In genomic region chr13:40371531-40372125, GRCh38 we compare ENCODE assay signal across 21 cellular contexts.
DNase-seq lines count a peak whose midpoint lies in the region; ATAC-seq, FAIRE-seq and TF ChIP-seq lines count a peak whose summit lies in the region.
"Had no signal": no experiment of that assay in that cellular context is flagged by ENCODE, and none has a peak within 500 bp of the region (broad histone marks: within the 10 kb centered on the region; RNA-seq: fewer than 3 reads in every experiment).

No MANE protein-coding gene starts in this region.

- peak overlapping the region; percentile 72 for H3K27ac Mint-ChIP-seq in activated naive CD8-positive, alpha-beta T cell treated with anti-CD3 and anti-CD28 coated beads, Interleukin-2, amount 10 ng/mL, durations not matched to agents 7 days and 5 days
- no peak overlapping the region for H3K27ac Mint-ChIP-seq in activated naive CD8-positive, alpha-beta T cell treated with anti-CD3 and anti-CD28 coated beads for 36 hours
- H3K27ac Mint-ChIP-seq in activated T-helper 1 cell treated with anti-CD3 and anti-CD28 coated beads, Interleukin-12 subunit alpha, Interleukin-12 subunit beta, Interleukin-2, Interleukin-4 antibody, amounts not matched to agents 30 ng/mL and 10 ng/mL and 1 ng/mL, durations not matched to agents 14 hours and 24 hours and 36 hours: peak overlapping the region; percentile 67
- H3K27ac Mint-ChIP-seq: mesothelial cell of epicardium had no signal

- intact Hi-C loops in activated T-helper 1 cell treated with anti-CD3 and anti-CD28 coated beads, Interleukin-12 subunit alpha, Interleukin-12 subunit beta, Interleukin-2, Interleukin-4 antibody, amounts not matched to agents 30 ng/mL and 10 ng/mL and 1 ng/mL, durations not matched to agents 14 hours and 24 hours and 36 hours (cut with micrococcal nuclease): loop anchor here (1.0 to 5.0 kb wide), 6 partner anchors 18 to 344 kb away; no protein-coding TSS in a partner anchor

- FAIRE-seq in GM12891 (lab: Jason Lieb, UNC): no peak
- FAIRE-seq: A549, endometrium, small intestine, urothelium cell line had no signal

- DNase-seq in NCI-H2196 (lab: John Stamatoyannopoulos, UW; ENCODE audit: unreplicated experiment) (peak; percentile 2), NCI-H2196 treated with DMSO at 0.1 percent for 48 hours (lab: John Stamatoyannopoulos, UW; ENCODE audit: unreplicated experiment) (no peak), GM19240 (ENCODE audit: insufficient read length, low spot score) (no peak), GM12891 (ENCODE audit: insufficient read length, low spot score) (no peak), HT-29 (ENCODE audit: low spot score) (no peak)
- no peak for DNase-seq in activated naive CD8-positive, alpha-beta T cell treated with anti-CD3 and anti-CD28 coated beads, Interleukin-2, amount 10 ng/mL, durations not matched to agents 7 days and 5 days
- DNase-seq in activated naive CD8-positive, alpha-beta T cell treated with anti-CD3 and anti-CD28 coated beads for 36 hours: no peak
- DNase-seq in activated T-helper 1 cell treated with anti-CD3 and anti-CD28 coated beads, Interleukin-12 subunit alpha, Interleukin-12 subunit beta, Interleukin-2, Interleukin-4 antibody, amounts not matched to agents 30 ng/mL and 10 ng/mL and 1 ng/mL, durations not matched to agents 14 hours and 24 hours and 36 hours (ENCODE audit: low spot score): no peak
- DNase-seq: activated CD4-positive, alpha-beta T cell treated with anti-CD3 and anti-CD28 coated beads for 1 hour; activated T-cell treated with anti-CD3 and anti-CD28 coated beads, Interleukin-2, amount 50 U/mL, for 48 hours; colonic mucosa; DMS153; left lung; RPMI8226; small intestine; stimulated activated CD4-positive, alpha-beta T cell treated with anti-CD3 and anti-CD28 coated beads, Interleukin-4, amount 100 ng/mL, for 1 hour had no signal

- peak overlapping the region; percentile 37 for H3K4me3 Mint-ChIP-seq in activated naive CD8-positive, alpha-beta T cell treated with anti-CD3 and anti-CD28 coated beads, Interleukin-2, amount 10 ng/mL, durations not matched to agents 7 days and 5 days
- no peak overlapping the region for H3K4me3 Mint-ChIP-seq in activated naive CD8-positive, alpha-beta T cell treated with anti-CD3 and anti-CD28 coated beads for 36 hours
- peak overlapping the region; percentile 1 for H3K4me3 Mint-ChIP-seq in activated T-helper 1 cell treated with anti-CD3 and anti-CD28 coated beads, Interleukin-12 subunit alpha, Interleukin-12 subunit beta, Interleukin-2, Interleukin-4 antibody, amounts not matched to agents 30 ng/mL and 10 ng/mL and 1 ng/mL, durations not matched to agents 14 hours and 24 hours and 36 hours
- H3K4me3 Mint-ChIP-seq: mesothelial cell of epicardium had no signal

- H3K4me1 Mint-ChIP-seq in activated naive CD8-positive, alpha-beta T cell treated with anti-CD3 and anti-CD28 coated beads, Interleukin-2, amount 10 ng/mL, durations not matched to agents 7 days and 5 days: peaks cover 29% of the 10 kb centered on the region
- H3K4me1 Mint-ChIP-seq in activated naive CD8-positive, alpha-beta T cell treated with anti-CD3 and anti-CD28 coated beads for 36 hours: peaks cover 34% of the 10 kb centered on the region
- peaks cover 46% of the 10 kb centered on the region for H3K4me1 Mint-ChIP-seq in activated T-helper 1 cell treated with anti-CD3 and anti-CD28 coated beads, Interleukin-12 subunit alpha, Interleukin-12 subunit beta, Interleukin-2, Interleukin-4 antibody, amounts not matched to agents 30 ng/mL and 10 ng/mL and 1 ng/mL, durations not matched to agents 14 hours and 24 hours and 36 hours (ENCODE audit: low read depth)

- H3K36me3 Mint-ChIP-seq in activated naive CD8-positive, alpha-beta T cell treated with anti-CD3 and anti-CD28 coated beads, Interleukin-2, amount 10 ng/mL, durations not matched to agents 7 days and 5 days: peaks cover 16% of the 10 kb centered on the region
- peaks cover 19% of the 10 kb centered on the region for H3K36me3 Mint-ChIP-seq in activated naive CD8-positive, alpha-beta T cell treated with anti-CD3 and anti-CD28 coated beads for 36 hours
- peaks cover 3% of the 10 kb centered on the region for H3K36me3 Mint-ChIP-seq in activated T-helper 1 cell treated with anti-CD3 and anti-CD28 coated beads, Interleukin-12 subunit alpha, Interleukin-12 subunit beta, Interleukin-2, Interleukin-4 antibody, amounts not matched to agents 30 ng/mL and 10 ng/mL and 1 ng/mL, durations not matched to agents 14 hours and 24 hours and 36 hours (ENCODE audit: low read depth)
- H3K36me3 Mint-ChIP-seq: mesothelial cell of epicardium had no signal

- H3K9me3 Mint-ChIP-seq in activated naive CD8-positive, alpha-beta T cell treated with anti-CD3 and anti-CD28 coated beads, Interleukin-2, amount 10 ng/mL, durations not matched to agents 7 days and 5 days: peaks cover 9% of the 10 kb centered on the region
- H3K9me3 Mint-ChIP-seq in activated naive CD8-positive, alpha-beta T cell treated with anti-CD3 and anti-CD28 coated beads for 36 hours: peaks cover 12% of the 10 kb centered on the region
- peaks cover 11% of the 10 kb centered on the region for H3K9me3 Mint-ChIP-seq in activated T-helper 1 cell treated with anti-CD3 and anti-CD28 coated beads, Interleukin-12 subunit alpha, Interleukin-12 subunit beta, Interleukin-2, Interleukin-4 antibody, amounts not matched to agents 30 ng/mL and 10 ng/mL and 1 ng/mL, durations not matched to agents 14 hours and 24 hours and 36 hours
- H3K9me3 Mint-ChIP-seq: mesothelial cell of epicardium had no signal

- H3K27me3 Mint-ChIP-seq in activated naive CD8-positive, alpha-beta T cell treated with anti-CD3 and anti-CD28 coated beads, Interleukin-2, amount 10 ng/mL, durations not matched to agents 7 days and 5 days: no peaks in the 10 kb centered on the region
- no peaks in the 10 kb centered on the region for H3K27me3 Mint-ChIP-seq in activated naive CD8-positive, alpha-beta T cell treated with anti-CD3 and anti-CD28 coated beads for 36 hours
- H3K27me3 Mint-ChIP-seq in activated T-helper 1 cell treated with anti-CD3 and anti-CD28 coated beads, Interleukin-12 subunit alpha, Interleukin-12 subunit beta, Interleukin-2, Interleukin-4 antibody, amounts not matched to agents 30 ng/mL and 10 ng/mL and 1 ng/mL, durations not matched to agents 14 hours and 24 hours and 36 hours (ENCODE audit: insufficient read depth): no peaks in the 10 kb centered on the region

- no peak for ATAC-seq in activated naive CD8-positive, alpha-beta T cell treated with anti-CD3 and anti-CD28 coated beads, Interleukin-2, amount 10 ng/mL, durations not matched to agents 7 days and 5 days (ENCODE audit: low read depth)
- ATAC-seq: A549, left lung, SK-N-SH treated with all-trans-retinoic acid at 6 μM for 48 hours had no signal

- POLR2A ChIA-PET in activated naive CD8-positive, alpha-beta T cell treated with anti-CD3 and anti-CD28 coated beads, Interleukin-2, amount 10 ng/mL, durations not matched to agents 7 days and 5 days (lab: Charles Lee): interaction anchor here (0.6 to 0.8 kb wide), 3 partner anchors 9 to 422 kb away, joined by 3 to 4 read pairs (median 3); no protein-coding TSS in a partner anchor

- TF ChIP-seq POLR2A in GM12891 (IDR thresholded peaks at IDR 0.05; ENCODE audit: low read depth, low read length): no peak

TF ChIP-seq in GM12891, 5 proteins besides CTCF, POLR2A, EP300 and RAD21:
- no peak for TF ChIP-seq POU2F2 (IDR thresholded peaks at IDR 0.05; ENCODE audit: low read depth, low read length)
- no peak for TF ChIP-seq PAX5 (IDR thresholded peaks at IDR 0.05; ENCODE audit: insufficient read depth, low read length, severe bottlenecking)
- no peak for TF ChIP-seq TAF1 (IDR thresholded peaks at IDR 0.05; ENCODE audit: low read depth, low read length)
- TF ChIP-seq POLR2AphosphoS5 (IDR thresholded peaks at IDR 0.05; ENCODE audit: low read depth, low read length): no peak
TF ChIP-seq in GM12891: peak in this region for 0.
